15 cellular contexts compared by ENCODE assay signal in the genomic region with DNA sequence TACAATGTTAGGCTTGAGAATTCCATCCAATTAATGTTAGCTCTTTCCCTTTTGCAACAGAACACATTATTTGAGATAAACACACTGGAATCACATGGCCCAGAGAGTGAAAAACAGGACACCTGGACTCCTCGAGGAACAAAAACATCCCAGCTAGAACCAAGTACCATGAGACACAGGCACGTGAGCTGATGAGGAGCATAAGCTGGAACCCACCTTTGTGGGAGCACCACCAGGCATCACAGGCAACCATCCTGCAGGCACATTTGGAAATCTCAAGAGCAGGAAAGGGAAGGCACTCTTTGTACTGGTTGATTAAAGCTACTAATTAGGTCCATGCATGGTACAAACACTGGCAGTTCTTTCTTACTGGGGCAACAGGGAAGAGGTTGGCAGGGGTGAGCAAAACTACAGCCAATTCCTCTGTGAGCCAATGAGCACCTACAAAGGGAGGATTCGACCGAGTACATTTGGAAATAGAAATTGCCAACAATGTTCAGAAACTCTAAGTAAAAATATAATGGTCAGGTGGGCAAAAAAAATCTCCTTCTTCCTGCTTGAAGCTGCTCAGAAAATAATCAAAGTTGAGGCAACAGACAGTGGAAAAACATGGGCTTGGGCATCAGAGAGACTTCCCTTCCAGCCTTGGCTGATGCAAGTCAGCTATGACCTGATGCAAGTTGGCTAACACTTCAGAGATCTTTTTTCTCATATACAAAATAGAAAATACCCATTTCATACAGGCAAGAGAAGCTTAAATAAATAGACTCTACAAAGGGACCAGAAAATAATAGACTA.
DNase-seq lines count a peak whose midpoint lies in the region; ATAC-seq and TF ChIP-seq lines count a peak whose summit lies in the region.
"Had no signal": no experiment of that assay in that cellular context is flagged by ENCODE, and none has a peak within 500 bp of the region (broad histone marks: within the 10 kb centered on the region; RNA-seq: fewer than 3 reads in every experiment).

No MANE protein-coding gene starts in this region.

- peaks cover under 1% of the 10 kb centered on the region for H3K9me3 Mint-ChIP-seq in activated T-cell treated with anti-CD3 and anti-CD28 coated beads, Interleukin-2, amount 50 U/mL, for 4 hours
- H3K9me3 Mint-ChIP-seq: T-helper 2 cell treated with Interferon-gamma antibody and Interleukin-4, amounts not matched to agents 5 μg/mL and 100 μg/mL, for 36 hours had no signal

- intact Hi-C loops in colonic mucosa (cut with DNase I), result no loop called here

- TF ChIP-seq CTCF in colonic mucosa (IDR thresholded peaks at IDR 0.05), result no peak

- peak; percentile 38 for DNase-seq in GM03348 (ENCODE audit: low spot score)
- no peak for DNase-seq in SJCRH30
- peak; percentile 3 for DNase-seq in fibroblast of gingiva (ENCODE audit: low read depth)
- peak; percentile 26 for DNase-seq in occipital lobe (lab: John Stamatoyannopoulos, UW)
- DNase-seq in activated T-cell treated with anti-CD3 and anti-CD28 coated beads, Interleukin-2, amount 50 U/mL, for 4 hours, result no peak
- DNase-seq in CD1c-positive myeloid dendritic cell (ENCODE audit: extremely low spot score), result no peak
- no peak for DNase-seq in colonic mucosa
- DNase-seq: activated CD4-positive, alpha-beta T cell treated with anti-CD3 and anti-CD28 coated beads, Interleukin-2, amount 10 ng/mL, durations not matched to agents 7 days and 5 days; activated T-cell treated with anti-CD3 and anti-CD28 coated beads, Interleukin-2, amount 50 U/mL, for 48 hours; KBM-7; NCI-H1105 treated with DMSO at 0.1 percent for 48 hours; NCI-H526 had no signal

- H3K27me3 ChIP-seq in SJCRH30, result no peaks in the 10 kb centered on the region
- H3K27me3 ChIP-seq in colonic mucosa, result no peaks in the 10 kb centered on the region
- H3K27me3 ChIP-seq: BLaER1 had no signal

- peaks cover 3% of the 10 kb centered on the region for H3K27me3 Mint-ChIP-seq in activated T-cell treated with anti-CD3 and anti-CD28 coated beads, Interleukin-2, amount 50 U/mL, for 4 hours (ENCODE audit: low read depth)
- H3K27me3 Mint-ChIP-seq: activated CD4-positive, alpha-beta T cell treated with anti-CD3 and anti-CD28 coated beads, Interleukin-2, amount 10 ng/mL, durations not matched to agents 7 days and 5 days had no signal

- H3K27ac ChIP-seq in SJCRH30, result peak overlapping the region; percentile 16; the same call in 1 of the 2 replicates
- no peak overlapping the region for H3K27ac ChIP-seq in colonic mucosa
- H3K27ac ChIP-seq: BLaER1 had no signal

- no peaks in the 10 kb centered on the region for H3K36me3 ChIP-seq in SJCRH30
- no peaks in the 10 kb centered on the region for H3K36me3 ChIP-seq in colonic mucosa
- H3K36me3 ChIP-seq: BLaER1 had no signal

- no peak overlapping the region for H3K9ac ChIP-seq in colonic mucosa (ENCODE audit: low read depth in 2 of 2, low read length in 2 of 2)
- H3K9ac ChIP-seq: BLaER1 had no signal

- no peak overlapping the region for H3K4me3 Mint-ChIP-seq in activated T-cell treated with anti-CD3 and anti-CD28 coated beads, Interleukin-2, amount 50 U/mL, for 4 hours
- H3K4me3 Mint-ChIP-seq: activated CD4-positive, alpha-beta T cell treated with anti-CD3 and anti-CD28 coated beads, Interleukin-2, amount 10 ng/mL, durations not matched to agents 7 days and 5 days; T-helper 2 cell treated with Interferon-gamma antibody and Interleukin-4, amounts not matched to agents 5 μg/mL and 100 μg/mL, for 36 hours had no signal

- H3K9me3 ChIP-seq in SJCRH30 (replicated peaks) (peaks cover 1% of the 10 kb centered on the region; the same call in 1 of the 2 replicates), colonic mucosa (no peaks in the 10 kb centered on the region)
- H3K9me3 ChIP-seq: BLaER1 had no signal

- H3K36me3 Mint-ChIP-seq in activated T-cell treated with anti-CD3 and anti-CD28 coated beads, Interleukin-2, amount 50 U/mL, for 4 hours (ENCODE audit: insufficient read depth), result no peaks in the 10 kb centered on the region

- no peak for ATAC-seq in activated T-cell treated with anti-CD3 and anti-CD28 coated beads, Interleukin-2, amount 50 U/mL, for 4 hours
- no peak for ATAC-seq in HG02759 (IDR thresholded peaks at IDR 0.05; ENCODE audit: unreplicated experiment)

- H3K4me1 ChIP-seq in SJCRH30 (peaks cover 13% of the 10 kb centered on the region), colonic mucosa (no peaks in the 10 kb centered on the region)
- H3K4me1 ChIP-seq: BLaER1 had no signal

- H3K4me3 ChIP-seq in SJCRH30, result no peak overlapping the region
- no peak overlapping the region for H3K4me3 ChIP-seq in colonic mucosa
- H3K4me3 ChIP-seq: BLaER1 had no signal

- no peaks in the 10 kb centered on the region for H3K4me1 Mint-ChIP-seq in activated T-cell treated with anti-CD3 and anti-CD28 coated beads, Interleukin-2, amount 50 U/mL, for 4 hours (ENCODE audit: low read depth)
- H3K4me1 Mint-ChIP-seq: activated CD4-positive, alpha-beta T cell treated with anti-CD3 and anti-CD28 coated beads, Interleukin-2, amount 10 ng/mL, durations not matched to agents 7 days and 5 days had no signal

Comparison
In these comparisons a context has a peak if more than half of its experiments do, and no peak if none do; other contexts are left out.
1. DNase-seq: peak in GM03348 (single experiment), fibroblast of gingiva (single experiment) and occipital lobe (single experiment); none in SJCRH30 (0 of 2), activated T-cell treated with anti-CD3 and anti-CD28 coated beads, Interleukin-2, amount 50 U/mL, for 4 hours (single experiment), CD1c-positive myeloid dendritic cell (single experiment) and colonic mucosa (single experiment).